8 cellular contexts compared by ENCODE assay signal in genomic region chr22:21417806-21418205, GRCh38. TPM values are rescaled to one million over a fixed set of nuclear protein-coding genes. Genes with fewer than 3 reads are reported as not detected.
DNase-seq lines count a peak whose midpoint lies in the region; ATAC-seq and TF ChIP-seq lines count a peak whose summit lies in the region.
"Not testable (repeated sequence)": the region's sequence is repeated elsewhere in the genome, so short reads cannot be mapped to it uniquely, and the experiment has no call there.

No MANE protein-coding gene starts in this region.

- intact Hi-C loops in sciatic nerve (cut with DNase I); vagina (cut with DNase I): not testable (repeated sequence)

- ATAC-seq in GM19351 (IDR thresholded peaks at IDR 0.05; ENCODE audit: unreplicated experiment), result peak; percentile 28
- peak; percentile 12 for ATAC-seq in HG02763 (IDR thresholded peaks at IDR 0.05; ENCODE audit: unreplicated experiment)
- ATAC-seq in left lobe of liver, result peak; percentile 8
- peak; percentile 35 for ATAC-seq in sciatic nerve

- H3K27ac ChIP-seq in vagina, result not testable (repeated sequence)

- H3K9me3 ChIP-seq in vagina, result not testable (repeated sequence)

- H3K4me3 ChIP-seq in LNCaP clone FGC (ENCODE audit: low read depth, low read length) (peak overlapping the region; percentile 28; the same call in 1 of the 2 replicates), vagina (peak overlapping the region; percentile 39 to 41)

- DNase-seq in LNCaP clone FGC (ENCODE audit: low read depth); left lobe of liver (ENCODE audit: low spot score); vagina (ENCODE audit: extremely low spot score in 2 of 2): not testable (repeated sequence)
- DNase-seq in activated T-cell treated with anti-CD3 and anti-CD28 coated beads, Interleukin-2, amount 50 U/mL, for 1 hour, result peak; percentile 25
- DNase-seq in effector CD4-positive, alpha-beta T cell, result peak; percentile 4
- DNase-seq in sciatic nerve (ENCODE audit: low spot score), result peak; percentile 63

- not testable (repeated sequence) for H3K4me1 ChIP-seq in vagina

- not testable (repeated sequence) for H3K36me3 ChIP-seq in vagina

- TF ChIP-seq POLR2A in vagina (IDR thresholded peaks at IDR 0.05), result not testable (repeated sequence)

- not testable (repeated sequence) for TF ChIP-seq CTCF in LNCaP clone FGC (IDR thresholded peaks at IDR 0.05; ENCODE audit: control insufficient read depth, extremely low read depth, insufficient read depth); vagina (IDR thresholded peaks at IDR 0.05)

- not testable (repeated sequence) for H3K27me3 ChIP-seq in vagina

RNA-seq across cellular contexts. Expression of gene HIC2, which starts 0.6 kb away (rescaled TPM):
- total RNA-seq in left lobe of liver (2.1 TPM), sciatic nerve (4.8 TPM), vagina (3.9 TPM)

RNA-seq across cellular contexts. Expression of gene RIMBP3B, which starts 34.3 kb away (rescaled TPM):
- total RNA-seq in left lobe of liver (0.08 TPM), sciatic nerve (not detected), vagina (not detected)

RNA-seq across cellular contexts. Expression of gene TMEM191C, which starts 49.4 kb away (rescaled TPM):
- total RNA-seq in left lobe of liver (0.78 TPM), sciatic nerve (1.4 TPM), vagina (8.3 TPM)
